In the genomic region with DNA sequence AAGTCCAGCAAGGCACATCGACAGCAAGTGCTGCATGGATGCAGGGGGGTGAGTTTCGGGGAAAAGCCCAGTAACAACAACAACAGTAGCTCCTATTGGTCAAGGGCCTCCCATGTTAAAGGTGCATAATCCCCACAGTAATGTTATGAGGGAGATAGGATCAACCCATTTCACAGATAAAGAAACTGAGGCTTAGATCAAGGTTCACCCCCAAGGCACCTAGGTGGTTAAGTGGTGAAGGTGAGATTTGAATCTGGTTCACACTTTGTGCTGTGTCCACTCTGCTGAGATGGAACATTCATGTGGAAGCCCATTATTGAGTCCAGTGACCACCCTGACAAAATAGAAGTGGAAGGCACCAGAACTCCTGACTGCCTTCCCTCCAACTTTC, we compare ENCODE assay signal across 21 cellular contexts. TPM values are rescaled to one million over a fixed set of nuclear protein-coding genes. Genes with fewer than 3 reads are reported as not detected.
"Had no signal": no experiment of that assay in that cellular context is flagged by ENCODE, and none has a peak within 500 bp of the region (broad histone marks: within the 10 kb centered on the region; RNA-seq: fewer than 3 reads in every experiment).

No MANE protein-coding gene starts in this region.

- H3K4me3 Mint-ChIP-seq: activated B cell treated with CpG ODN at 0.5 μM for 24 hours; activated CD4-positive, alpha-beta memory T cell treated with anti-CD3 and anti-CD28 coated beads, Interleukin-2, amount 10 ng/mL, durations not matched to agents 7 days and 5 days; activated T-cell treated with anti-CD3 and anti-CD28 coated beads, Interleukin-2, amount 50 U/mL, for 24 hours; endodermal cell; naive thymus-derived CD8-positive, alpha-beta T cell had no signal

- H3K27me3 Mint-ChIP-seq: activated B cell treated with CpG ODN at 0.5 μM for 24 hours; activated CD4-positive, alpha-beta memory T cell treated with anti-CD3 and anti-CD28 coated beads, Interleukin-2, amount 10 ng/mL, durations not matched to agents 7 days and 5 days; activated T-cell treated with anti-CD3 and anti-CD28 coated beads, Interleukin-2, amount 50 U/mL, for 24 hours; naive thymus-derived CD8-positive, alpha-beta T cell had no signal

- ATAC-seq: naive thymus-derived CD8-positive, alpha-beta T cell had no signal

- H3K27ac ChIP-seq: neutrophil, tibial artery had no signal

- H3K4me3 ChIP-seq: cardiac muscle cell, mucosa of descending colon, right atrium auricular region, skin epidermis, tibial artery had no signal

- H3K9me3 Mint-ChIP-seq: activated B cell treated with CpG ODN at 0.5 μM for 24 hours; activated CD4-positive, alpha-beta memory T cell treated with anti-CD3 and anti-CD28 coated beads, Interleukin-2, amount 10 ng/mL, durations not matched to agents 7 days and 5 days; activated T-cell treated with anti-CD3 and anti-CD28 coated beads, Interleukin-2, amount 50 U/mL, for 24 hours; activated T-helper 2 cell treated with anti-CD3 and anti-CD28 coated beads, Interferon-gamma antibody, Interleukin-2, Interleukin-4, amounts not matched to agents 10 μg/mL and 5 μg/mL and 100 μg/mL, durations not matched to agents 14 hours and 24 hours and 36 hours; endodermal cell; naive thymus-derived CD8-positive, alpha-beta T cell had no signal

- DNase-seq: activated B cell treated with CpG ODN at 0.5 μM for 24 hours; activated CD4-positive, alpha-beta memory T cell treated with anti-CD3 and anti-CD28 coated beads, Interleukin-2, amount 10 ng/mL, durations not matched to agents 7 days and 5 days; activated CD4-positive, alpha-beta T cell treated with anti-CD3 and anti-CD28 coated beads for 4 hours; activated naive CD4-positive, alpha-beta T cell treated with Interleukin-2 at 50 U/mL for 16 hours; activated T-cell treated with anti-CD3 and anti-CD28 coated beads, Interleukin-2, amount 50 U/mL, for 24 hours; endodermal cell; mesenchymal stem cell; naive thymus-derived CD8-positive, alpha-beta T cell; SIG-M5; stimulated activated CD4-positive, alpha-beta T cell treated with anti-CD3 and anti-CD28 coated beads, Interleukin-4, amount 100 ng/mL, for 1 hour; T-helper 1 cell; T-helper 9 cell had no signal

- H3K36me3 ChIP-seq: cardiac muscle cell, neutrophil, right atrium auricular region had no signal

- H3K27ac Mint-ChIP-seq: activated B cell treated with CpG ODN at 0.5 μM for 24 hours; activated CD4-positive, alpha-beta memory T cell treated with anti-CD3 and anti-CD28 coated beads, Interleukin-2, amount 10 ng/mL, durations not matched to agents 7 days and 5 days; activated T-cell treated with anti-CD3 and anti-CD28 coated beads, Interleukin-2, amount 50 U/mL, for 24 hours had no signal

- H3K27me3 ChIP-seq: cardiac muscle cell, neutrophil, right atrium auricular region, tibial artery had no signal

- H3K4me1 Mint-ChIP-seq: activated B cell treated with CpG ODN at 0.5 μM for 24 hours; activated CD4-positive, alpha-beta memory T cell treated with anti-CD3 and anti-CD28 coated beads, Interleukin-2, amount 10 ng/mL, durations not matched to agents 7 days and 5 days had no signal

- H3K9me3 ChIP-seq: mucosa of descending colon, neutrophil, right atrium auricular region, tibial artery had no signal

RNA-seq across cellular contexts. Expression of a gene that starts 32.1 kb away (rescaled TPM):
- total RNA-seq: activated B cell treated with CpG ODN at 0.5 μM for 24 hours; activated CD4-positive, alpha-beta memory T cell treated with anti-CD3 and anti-CD28 coated beads, Interleukin-2, amount 10 ng/mL, durations not matched to agents 7 days and 5 days; activated T-helper 2 cell treated with anti-CD3 and anti-CD28 coated beads, Interferon-gamma antibody, Interleukin-2, Interleukin-4, amounts not matched to agents 10 μg/mL and 5 μg/mL and 100 μg/mL, durations not matched to agents 14 hours and 24 hours and 36 hours; cardiac muscle cell; endodermal cell; frontal cortex; naive thymus-derived CD8-positive, alpha-beta T cell; posterior vena cava had no signal
